ENCODE assay signal across 8 cellular contexts in genomic region chr7:23712368-23713284, GRCh38. TPM values are rescaled to one million over a fixed set of nuclear protein-coding genes. Genes with fewer than 3 reads are reported as not detected.
A peak's percentile ranks its signal among the peaks of the same experiment; 100 is the strongest.
DNase-seq lines count a peak whose midpoint lies in the region; ATAC-seq, FAIRE-seq and TF ChIP-seq lines count a peak whose summit lies in the region.

No MANE protein-coding gene starts in this region.

- H3K79me2 ChIP-seq in OCI-LY3 (ENCODE audit: low read length), result no peaks in the 10 kb centered on the region

- H3K27me3 ChIP-seq in OCI-LY3 (ENCODE audit: low read depth, low read length), result no peaks in the 10 kb centered on the region

- peak; percentile 70 for TF ChIP-seq CTCF in OCI-LY3 (IDR thresholded peaks at IDR 0.05; ENCODE audit: low read depth, low read length)

- FAIRE-seq in HTR-8/SVneo (lab: Jason Lieb, UNC), result no peak
- peak; percentile 93 for FAIRE-seq in endometrium (lab: Jason Lieb, UNC)

- H3K27ac Mint-ChIP-seq in naive B cell, result no peak overlapping the region

- DNase-seq in D341Med (ENCODE audit: low spot score) (peak; percentile 40), HTR-8/SVneo (ENCODE audit: insufficient read length, low spot score) (peak; percentile 54), naive B cell (peak; percentile 40), HK-2 (ENCODE audit: unreplicated experiment) (no peak), substantia nigra (lab: John Stamatoyannopoulos, UW) (no peak)

- no peaks in the 10 kb centered on the region for H3K36me3 Mint-ChIP-seq in naive B cell

- no peak overlapping the region for H3K9ac ChIP-seq in OCI-LY3 (ENCODE audit: low read length)

- H3K27ac ChIP-seq in OCI-LY3 (ENCODE audit: low read length) (no peak overlapping the region), substantia nigra (ENCODE audit: low read depth, low read length, poor library complexity, severe bottlenecking) (no peak overlapping the region)

- H3K4me1 ChIP-seq in OCI-LY3 (ENCODE audit: low read length), result peaks cover 9% of the 10 kb centered on the region

- H3K27me3 Mint-ChIP-seq in naive B cell, result no peaks in the 10 kb centered on the region

- H3K9me3 ChIP-seq in OCI-LY3 (ENCODE audit: insufficient read depth, low read length), result no peaks in the 10 kb centered on the region

- peak overlapping the region; percentile 57 for H3K4me2 ChIP-seq in OCI-LY3 (ENCODE audit: low read length)

- H3K9me3 Mint-ChIP-seq in naive B cell, result no peaks in the 10 kb centered on the region

- peak in 1 of 2 donors; percentile 44 for ATAC-seq in naive B cell (ENCODE audit: low read depth in 2 of 2)
- ATAC-seq in GM18505 (IDR thresholded peaks at IDR 0.05; ENCODE audit: unreplicated experiment), result no peak

- no peaks in the 10 kb centered on the region for H3K4me1 Mint-ChIP-seq in naive B cell

- H4K20me1 ChIP-seq in OCI-LY3 (ENCODE audit: insufficient read depth, low read length), result no peaks in the 10 kb centered on the region

- no peak overlapping the region for H3K4me3 ChIP-seq in OCI-LY3 (ENCODE audit: low read length)

- H3K36me3 ChIP-seq in OCI-LY3 (replicated peaks; ENCODE audit: low read depth, low read length), result no peaks in the 10 kb centered on the region

- H3K4me3 Mint-ChIP-seq in naive B cell, result no peak overlapping the region

- 0 out of 2 replicates have a peak overlapping the region, but pooled peaks have one; percentile 46 for H2AFZ ChIP-seq in OCI-LY3 (ENCODE audit: low read depth, low read length)

- TF ChIP-seq POLR2A in GM18505 (IDR thresholded peaks at IDR 0.05; ENCODE audit: borderline replicate concordance, extremely low read depth, insufficient read depth, insufficient read length), result no peak

RNA-seq across cellular contexts. Expression of gene STK31, which starts 2.6 kb away (rescaled TPM):
- polyA plus RNA-seq in naive B cell (ENCODE audit: low read depth in 6 of 6), result under 1 TPM in 1 of 6 donors, not detected in 5; 0.06 TPM

RNA-seq across cellular contexts. Expression of gene FAM221A, which starts 32.6 kb away (rescaled TPM):
- polyA plus RNA-seq in naive B cell (ENCODE audit: low read depth in 6 of 6), result 1 to 10 TPM; 2.1 to 4.8 (median 3.3) TPM

Comparison
In these comparisons a context has a peak if more than half of its experiments do, and no peak if none do; other contexts are left out.
1. DNase-seq: peak in D341Med (single experiment), HTR-8/SVneo (single experiment) and naive B cell (single experiment); none in HK-2 (single experiment) and substantia nigra (0 of 49).